ENCODE assay signal across 27 cellular contexts in the genomic region with DNA sequence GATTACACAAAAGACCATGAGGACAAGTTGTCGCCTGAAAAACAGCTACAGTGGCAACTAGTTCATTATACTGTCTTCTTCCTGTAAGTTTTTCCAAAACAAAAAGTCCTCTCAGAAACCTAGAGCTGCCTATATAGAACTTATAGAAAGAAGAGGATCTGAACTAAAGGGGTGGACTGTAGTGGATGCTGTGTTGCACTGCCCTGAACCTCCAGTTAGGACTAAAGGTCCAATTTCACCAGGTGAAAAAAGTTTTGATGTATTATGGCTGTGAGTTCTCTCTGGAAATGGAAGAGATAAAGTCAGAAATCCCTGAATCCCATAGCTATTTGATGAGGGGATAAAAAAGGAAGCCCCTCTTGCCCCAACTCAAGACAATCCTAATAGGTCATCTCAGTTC.
"Had no signal": no experiment of that assay in that cellular context is flagged by ENCODE, and none has a peak within 500 bp of the region (broad histone marks: within the 10 kb centered on the region; RNA-seq: fewer than 3 reads in every experiment).

No MANE protein-coding gene starts in this region.

- H3K27ac ChIP-seq: stomach, suprapubic skin, testis, thoracic aorta, thyroid gland, tibial artery, tibial nerve, transverse colon, upper lobe of left lung, upper lobe of right lung, uterus, vagina had no signal

- H3K9me3 ChIP-seq: suprapubic skin, testis, thoracic aorta, thyroid gland, tibial artery, upper lobe of right lung, uterus, vagina had no signal

- FAIRE-seq: urothelium cell line had no signal

- DNase-seq: stimulated activated CD4-positive, alpha-beta T cell treated with anti-CD3 and anti-CD28 coated beads, Interleukin-2, amount 100 ng/mL, for 48 hours; stimulated activated CD4-positive, alpha-beta T cell treated with anti-CD3 and anti-CD28 coated beads, Interleukin-4, amount 100 ng/mL, for 1 hour; stimulated activated CD4-positive, alpha-beta T cell treated with anti-CD3 and anti-CD28 coated beads, Interleukin-4, amount 100 ng/mL, for 24 hours; stimulated activated CD4-positive, alpha-beta T cell treated with anti-CD3 and anti-CD28 coated beads, Interleukin-4, amount 100 ng/mL, for 4 hours; stimulated activated CD8-positive, alpha-beta memory T cell treated with anti-CD3 and anti-CD28 coated beads, Interleukin-4, amount 100 ng/mL, for 48 hours; stimulated activated naive B cell treated with anti-CD40 and anti-IgM and Interleukin-4, amounts not matched to agents 10 μg/mL and 1 μg/mL and 100 μg/mL, for 72 hours; stimulated activated naive CD4-positive, alpha-beta T cell; stimulated activated naive CD4-positive, alpha-beta T cell treated with Interleukin-2 at 50 U/mL for 16 hours; stimulated activated naive CD8-positive, alpha-beta T cell treated with anti-CD3 and anti-CD28 coated beads, Interleukin-15, amount 100 ng/mL, for 72 hours; stimulated activated naive CD8-positive, alpha-beta T cell treated with anti-CD3 and anti-CD28 coated beads, Interleukin-15, Interleukin-2, amounts not matched to agents 100 U/mL and 50 U/mL, for 24 hours; stomach; substantia nigra; testis; thyroid gland; tibial artery; transverse colon; trophoblast cell; upper lobe of left lung; upper lobe of right lung; uterus had no signal

- H3K36me3 ChIP-seq: stomach, suprapubic skin, thoracic aorta, thyroid gland, tibial artery, tibial nerve, transverse colon, upper lobe of left lung, upper lobe of right lung, uterus, vagina had no signal

- ATAC-seq: stimulated activated effector memory CD8-positive, alpha-beta T cell treated with anti-CD3 and anti-CD28 coated beads, Interleukin-12 subunit alpha, Interleukin-12 subunit beta, amount 100 ng/mL, for 72 hours; stimulated activated memory B cell treated with anti-CD40 and anti-IgM and Interleukin-4, amounts not matched to agents 10 μg/mL and 1 μg/mL and 100 μg/mL, for 72 hours; stimulated activated naive B cell treated with anti-CD40 and anti-IgM and Interleukin-4, amounts not matched to agents 10 μg/mL and 1 μg/mL and 100 μg/mL, for 72 hours; stimulated activated naive CD8-positive, alpha-beta T cell treated with anti-CD3 and anti-CD28 coated beads, Interleukin-15, amount 100 ng/mL, for 72 hours; stimulated activated naive CD8-positive, alpha-beta T cell treated with anti-CD3 and anti-CD28 coated beads, Interleukin-15, Interleukin-2, amounts not matched to agents 100 U/mL and 50 U/mL, for 24 hours; upper lobe of right lung had no signal

- H3K4me1 ChIP-seq: stomach, suprapubic skin, testis, thyroid gland, tibial artery, tibial nerve, transverse colon, upper lobe of left lung, upper lobe of right lung, uterus, vagina had no signal

- H3K4me3 ChIP-seq: stomach, suprapubic skin, testis, thoracic aorta, thyroid gland, tibial artery, tibial nerve, transverse colon, upper lobe of left lung, upper lobe of right lung, uterus, vagina had no signal

- H3K27me3 ChIP-seq: stomach, suprapubic skin, testis, thyroid gland, tibial artery, tibial nerve, transverse colon, upper lobe of left lung, upper lobe of right lung, uterus, vagina had no signal
